15 cellular contexts compared by ENCODE assay signal in genomic region chrX:24920769-24921168, GRCh38.
DNase-seq lines count a peak whose midpoint lies in the region; ATAC-seq and TF ChIP-seq lines count a peak whose summit lies in the region.
"Had no signal": no experiment of that assay in that cellular context is flagged by ENCODE, and none has a peak within 500 bp of the region (broad histone marks: within the 10 kb centered on the region; RNA-seq: fewer than 3 reads in every experiment).

No MANE protein-coding gene starts in this region.

- ATAC-seq in GM18870 (IDR thresholded peaks at IDR 0.05; ENCODE audit: unreplicated experiment) = peak; percentile 79
- peak; percentile 61 for ATAC-seq in GM21717 (IDR thresholded peaks at IDR 0.05; ENCODE audit: unreplicated experiment)
- ATAC-seq in HG03342 (IDR thresholded peaks at IDR 0.05; ENCODE audit: unreplicated experiment) = peak; percentile 71
- no peak for ATAC-seq in CD8-positive, alpha-beta T cell

- POLR2A ChIA-PET in GM10248 (lab: Yijun Ruan, JAX) = no interaction called here
- POLR2A ChIA-PET in CD8-positive, alpha-beta T cell (lab: Charles Lee) = no interaction called here

- H3K4me1 ChIP-seq in CD8-positive, alpha-beta T cell (ENCODE audit: insufficient read depth, low read length) = no peaks in the 10 kb centered on the region
- H3K4me1 ChIP-seq: upper lobe of left lung had no signal

- H3K36me3 Mint-ChIP-seq in CD8-positive, alpha-beta T cell = peaks cover 9% of the 10 kb centered on the region
- peaks cover 6% of the 10 kb centered on the region for H3K36me3 Mint-ChIP-seq in progenitor cell of endocrine pancreas (ENCODE audit: insufficient read depth)

- no peaks in the 10 kb centered on the region for H3K4me1 Mint-ChIP-seq in CD8-positive, alpha-beta T cell (ENCODE audit: low read depth)
- H3K4me1 Mint-ChIP-seq in progenitor cell of endocrine pancreas (ENCODE audit: low read depth) = peaks cover 7% of the 10 kb centered on the region

- TF ChIP-seq CTCF in GM10248 (IDR thresholded peaks at IDR 0.05; ENCODE audit: control extremely low read depth, extremely low read depth, low read depth, missing control alignments) (no peak), progenitor cell of endocrine pancreas (IDR thresholded peaks at IDR 0.05; ENCODE audit: unreplicated experiment) (no peak)
- no peak for TF ChIP-seq CTCF in CD8-positive, alpha-beta T cell (IDR thresholded peaks at IDR 0.05)

- H3K27me3 Mint-ChIP-seq in CD8-positive, alpha-beta T cell (ENCODE audit: low read depth) = no peaks in the 10 kb centered on the region
- no peaks in the 10 kb centered on the region for H3K27me3 Mint-ChIP-seq in progenitor cell of endocrine pancreas

- H3K36me3 ChIP-seq in CD8-positive, alpha-beta T cell (ENCODE audit: insufficient read depth, low read length) = no peaks in the 10 kb centered on the region
- H3K36me3 ChIP-seq: neutrophil, upper lobe of left lung had no signal

- intact Hi-C loops in CD8-positive, alpha-beta T cell (cut with DNase I, micrococcal nuclease) = no loop called here

- H3K9me3 ChIP-seq in CD8-positive, alpha-beta T cell (ENCODE audit: low read length) = no peaks in the 10 kb centered on the region
- H3K9me3 ChIP-seq: neutrophil, upper lobe of left lung had no signal

- no peak overlapping the region for H3K4me3 ChIP-seq in CD8-positive, alpha-beta T cell (ENCODE audit: low read depth, low read length)
- H3K4me3 ChIP-seq: upper lobe of left lung had no signal

- no peak overlapping the region for H3K4me3 Mint-ChIP-seq in CD8-positive, alpha-beta T cell
- no peak overlapping the region for H3K4me3 Mint-ChIP-seq in progenitor cell of endocrine pancreas (ENCODE audit: low read depth)

- no peaks in the 10 kb centered on the region for H3K9me3 Mint-ChIP-seq in CD8-positive, alpha-beta T cell
- no peaks in the 10 kb centered on the region for H3K9me3 Mint-ChIP-seq in progenitor cell of endocrine pancreas (ENCODE audit: low read depth)

- H3K27ac ChIP-seq in CD8-positive, alpha-beta T cell (ENCODE audit: low read depth, low read length) = no peak overlapping the region
- H3K27ac ChIP-seq: neutrophil, upper lobe of left lung had no signal

- DNase-seq in GM10248 (ENCODE audit: extremely low spot score) (peak; percentile 8), progenitor cell of endocrine pancreas (ENCODE audit: low spot score, unreplicated experiment) (no peak), GM03348 (ENCODE audit: low spot score) (no peak), NCI-H446 treated with DMSO at 0.1 percent for 48 hours (lab: John Stamatoyannopoulos, UW) (no peak)
- no peak for DNase-seq in CD8-positive, alpha-beta T cell
- DNase-seq: activated naive CD4-positive, alpha-beta T cell treated with anti-CD3 and anti-CD28 coated beads, Interleukin-2, amount 50 U/mL, for 16 hours; effector CD4-positive, alpha-beta T cell; GOT3; midbrain; NCI-H2081; upper lobe of left lung had no signal

- no peaks in the 10 kb centered on the region for H3K27me3 ChIP-seq in CD8-positive, alpha-beta T cell (ENCODE audit: insufficient read depth, low read length)
- H3K27me3 ChIP-seq: neutrophil, upper lobe of left lung had no signal

- CTCF ChIA-PET in GM10248 (lab: Yijun Ruan, JAX) = interaction anchor here (0.9 to 1.9 kb wide), 2 partner anchors 41 to 82 kb away, joined by 3 to 4 read pairs; no protein-coding TSS in a partner anchor
- CTCF ChIA-PET in CD8-positive, alpha-beta T cell (lab: Charles Lee) = no interaction called here

- no peak overlapping the region for H3K27ac Mint-ChIP-seq in CD8-positive, alpha-beta T cell
- H3K27ac Mint-ChIP-seq in progenitor cell of endocrine pancreas = no peak overlapping the region
